ENCODE assay signal across 8 cellular contexts in genomic region chr3:149581681-149582349, GRCh38.
DNase-seq lines count a peak whose midpoint lies in the region; ATAC-seq and TF ChIP-seq lines count a peak whose summit lies in the region.

No MANE protein-coding gene starts in this region.

- H3K4me1 ChIP-seq in thyroid gland: peaks cover 39 to 63% of the 10 kb centered on the region in 2 donors

- H3K36me3 Mint-ChIP-seq in activated CD8-positive, alpha-beta T cell treated with anti-CD3 and anti-CD28 coated beads, Interleukin-2, amount 10 ng/mL, durations not matched to agents 7 days and 5 days (ENCODE audit: low read depth): no peaks in the 10 kb centered on the region

- H3K4me3 Mint-ChIP-seq in activated CD8-positive, alpha-beta T cell treated with anti-CD3 and anti-CD28 coated beads, Interleukin-2, amount 10 ng/mL, durations not matched to agents 7 days and 5 days: no peak overlapping the region

- H3K9me3 ChIP-seq in thyroid gland: no peaks in the 10 kb centered on the region

- H3K27ac Mint-ChIP-seq in activated CD8-positive, alpha-beta T cell treated with anti-CD3 and anti-CD28 coated beads, Interleukin-2, amount 10 ng/mL, durations not matched to agents 7 days and 5 days: no peak overlapping the region

- peak in 2 of 6 experiments; percentile 4 to 31 for TF ChIP-seq CTCF in thyroid gland (IDR thresholded peaks at IDR 0.05)

- H3K27me3 Mint-ChIP-seq in activated CD8-positive, alpha-beta T cell treated with anti-CD3 and anti-CD28 coated beads, Interleukin-2, amount 10 ng/mL, durations not matched to agents 7 days and 5 days (ENCODE audit: low read depth): peaks cover 23% of the 10 kb centered on the region

- DNase-seq in SHP77 (lab: John Stamatoyannopoulos, UW) (peak; percentile 25 to 31), SHP77 treated with DMSO at 0.1 percent for 48 hours (lab: John Stamatoyannopoulos, UW) (no peak), amniotic epithelial cell (ENCODE audit: low read depth) (peak; percentile 85), iris pigment epithelial cell (ENCODE audit: low read depth) (peak; percentile 90), thyroid gland (peak; percentile 70 to 75), SKM-1 treated with dmso at 0.1 percent for 144 hours (lab: John Stamatoyannopoulos, UW; ENCODE audit: unreplicated experiment) (no peak), D341Med (ENCODE audit: low spot score) (no peak)
- no peak for DNase-seq in activated CD8-positive, alpha-beta T cell treated with anti-CD3 and anti-CD28 coated beads, Interleukin-2, amount 10 ng/mL, durations not matched to agents 7 days and 5 days

- no peak overlapping the region for H3K4me3 ChIP-seq in thyroid gland (replicated peaks in 1 of 3)

- CTCF ChIA-PET in activated CD8-positive, alpha-beta T cell treated with anti-CD3 and anti-CD28 coated beads, Interleukin-2, amount 10 ng/mL, durations not matched to agents 7 days and 5 days (lab: Charles Lee): interaction anchor here (0.5 to 3.4 kb wide), 5 partner anchors 12 to 191 kb away, joined by 3 to 19 read pairs (median 3); partner anchors contain the start of gene WWTR1

- no peaks in the 10 kb centered on the region for H3K9me3 Mint-ChIP-seq in activated CD8-positive, alpha-beta T cell treated with anti-CD3 and anti-CD28 coated beads, Interleukin-2, amount 10 ng/mL, durations not matched to agents 7 days and 5 days (ENCODE audit: insufficient read depth)

- H3K27ac ChIP-seq in thyroid gland: peak overlapping the region; percentile 6 to 68 (median 46)

- H3K36me3 ChIP-seq in thyroid gland: no peaks in the 10 kb centered on the region

- H3K4me1 Mint-ChIP-seq in activated CD8-positive, alpha-beta T cell treated with anti-CD3 and anti-CD28 coated beads, Interleukin-2, amount 10 ng/mL, durations not matched to agents 7 days and 5 days (ENCODE audit: low read depth): peaks cover 19% of the 10 kb centered on the region

- POLR2A ChIA-PET in activated CD8-positive, alpha-beta T cell treated with anti-CD3 and anti-CD28 coated beads, Interleukin-2, amount 10 ng/mL, durations not matched to agents 7 days and 5 days (lab: Charles Lee): no interaction called here

- H3K27me3 ChIP-seq in thyroid gland: no peaks in the 10 kb centered on the region

- WGBS in thyroid gland, 2 donors: 15 to 18% methylated on average over 7 of the region's 7 CpGs

- intact Hi-C loops in thyroid gland (cut with DNase I): loop anchor here (10.0 kb wide), 1 partner anchor 47 kb away; no protein-coding TSS in a partner anchor

- ATAC-seq in activated CD8-positive, alpha-beta T cell treated with anti-CD3 and anti-CD28 coated beads, Interleukin-2, amount 10 ng/mL, durations not matched to agents 7 days and 5 days: no peak

- TF ChIP-seq POLR2A in thyroid gland (IDR thresholded peaks at IDR 0.05): no peak

Comparison
In these comparisons a context has a peak if more than half of its experiments do, and no peak if none do; other contexts are left out.
1. DNase-seq: peak in SHP77 (2 of 2), amniotic epithelial cell (single experiment), iris pigment epithelial cell (single experiment) and thyroid gland (2 of 2); none in SHP77 treated with DMSO at 0.1 percent for 48 hours (single experiment), activated CD8-positive, alpha-beta T cell treated with anti-CD3 and anti-CD28 coated beads, Interleukin-2, amount 10 ng/mL, durations not matched to agents 7 days and 5 days (single experiment), SKM-1 treated with dmso at 0.1 percent for 144 hours (single experiment) and D341Med (single experiment).